In genomic region chr1:100834779-100835645, GRCh38 we compare ENCODE assay signal across 9 cellular contexts. TPM values are rescaled to one million over a fixed set of nuclear protein-coding genes. Genes with fewer than 3 reads are reported as not detected.
DNase-seq lines count a peak whose midpoint lies in the region; ATAC-seq and TF ChIP-seq lines count a peak whose summit lies in the region.
"Had no signal": no experiment of that assay in that cellular context is flagged by ENCODE, and none has a peak within 500 bp of the region (broad histone marks: within the 10 kb centered on the region; RNA-seq: fewer than 3 reads in every experiment).

No MANE protein-coding gene starts in this region.

- no peak overlapping the region for H3K4me3 Mint-ChIP-seq in neural progenitor cell
- H3K4me3 Mint-ChIP-seq: central memory CD8-positive, alpha-beta T cell had no signal

- no peak overlapping the region for H3K27ac ChIP-seq in WERI-Rb-1
- H3K27ac ChIP-seq in neural progenitor cell: no peak overlapping the region

- H3K4me3 ChIP-seq in WERI-Rb-1 (ENCODE audit: low read depth, low read length): no peak overlapping the region
- no peak overlapping the region for H3K4me3 ChIP-seq in neural progenitor cell

- no peak overlapping the region for H3K4me2 ChIP-seq in neural progenitor cell

- H3K27ac Mint-ChIP-seq in neural progenitor cell: peak overlapping the region; percentile 70

- peaks cover 4% of the 10 kb centered on the region for H3K27me3 Mint-ChIP-seq in neural progenitor cell (ENCODE audit: insufficient read depth, low read depth)
- H3K27me3 Mint-ChIP-seq: central memory CD8-positive, alpha-beta T cell had no signal

- H3K36me3 Mint-ChIP-seq in neural progenitor cell: no peaks in the 10 kb centered on the region

- H2AFZ ChIP-seq in neural progenitor cell (replicated peaks): peak overlapping the region; percentile 84

- no peaks in the 10 kb centered on the region for H3K9me3 ChIP-seq in WERI-Rb-1 (ENCODE audit: severe bottlenecking)
- H3K9me3 ChIP-seq in neural progenitor cell (ENCODE audit: low read depth): no peaks in the 10 kb centered on the region

- H3K9me3 Mint-ChIP-seq in neural progenitor cell: peaks cover 2% of the 10 kb centered on the region
- H3K9me3 Mint-ChIP-seq: central memory CD8-positive, alpha-beta T cell had no signal

- no peaks in the 10 kb centered on the region for H4K20me1 ChIP-seq in neural progenitor cell (ENCODE audit: low read depth)

- peaks cover 18% of the 10 kb centered on the region for H3K4me1 Mint-ChIP-seq in neural progenitor cell
- H3K4me1 Mint-ChIP-seq: central memory CD8-positive, alpha-beta T cell had no signal

- peaks cover 23% of the 10 kb centered on the region for H3K4me1 ChIP-seq in neural progenitor cell

- DNase-seq in ACHN (peak; percentile 19), WERI-Rb-1 (no peak), neural progenitor cell (ENCODE audit: low spot score) (peak; percentile 9), medulla oblongata (ENCODE audit: extremely low spot score) (no peak)

- no peak overlapping the region for H3K9ac ChIP-seq in neural progenitor cell

- ATAC-seq in HG03521 (IDR thresholded peaks at IDR 0.05; ENCODE audit: unreplicated experiment) (peak; percentile 59), GM18873 (IDR thresholded peaks at IDR 0.05; ENCODE audit: low FRiP score, unreplicated experiment) (no peak), HG03095 (IDR thresholded peaks at IDR 0.05; ENCODE audit: unreplicated experiment) (no peak)

- TF ChIP-seq CTCF in GM12874 (IDR thresholded peaks at IDR 0.05; ENCODE audit: insufficient read depth, low read depth, low read length): peak; percentile 52
- peak; percentile 49 for TF ChIP-seq CTCF in WERI-Rb-1 (IDR thresholded peaks at IDR 0.05; ENCODE audit: low read depth, low read length)
- TF ChIP-seq CTCF in neural progenitor cell (IDR thresholded peaks at IDR 0.05): peak; percentile 56

- H3K79me2 ChIP-seq in neural progenitor cell (ENCODE audit: low read depth): no peaks in the 10 kb centered on the region

- H3K36me3 ChIP-seq in WERI-Rb-1: no peaks in the 10 kb centered on the region
- no peaks in the 10 kb centered on the region for H3K36me3 ChIP-seq in neural progenitor cell

- in situ Hi-C loops in ACHN (cut with HindIII; ENCODE audit: low pct_ligation_motif_present, low pct_unique_long_range_greater_than_20kb, low sequenced_read_pairs): no loop called here

- peaks cover 8% of the 10 kb centered on the region for H3F3A ChIP-seq in neural progenitor cell (ENCODE audit: low read depth)

- H3K27me3 ChIP-seq in WERI-Rb-1 (ENCODE audit: insufficient read depth, low read depth, severe bottlenecking) (no peaks in the 10 kb centered on the region), neural progenitor cell (no peaks in the 10 kb centered on the region)

RNA-seq across cellular contexts. Expression of gene EXTL2, which starts 59.6 kb away (rescaled TPM):
- 60.6 and 73.3 TPM in 2 replicates for total RNA-seq in neural progenitor cell (ENCODE audit: low replicate concordance)

Comparison
In these comparisons a context has a peak if more than half of its experiments do, and no peak if none do; other contexts are left out.
1. DNase-seq: peak in ACHN (single experiment) and neural progenitor cell (single experiment); none in WERI-Rb-1 (single experiment) and medulla oblongata (single experiment).
2. Peak in every context shown above with its lines, with median percentiles within 50 percentile points of each other: CTCF ChIP-seq.